16 cellular contexts compared by ENCODE assay signal in the genomic region with DNA sequence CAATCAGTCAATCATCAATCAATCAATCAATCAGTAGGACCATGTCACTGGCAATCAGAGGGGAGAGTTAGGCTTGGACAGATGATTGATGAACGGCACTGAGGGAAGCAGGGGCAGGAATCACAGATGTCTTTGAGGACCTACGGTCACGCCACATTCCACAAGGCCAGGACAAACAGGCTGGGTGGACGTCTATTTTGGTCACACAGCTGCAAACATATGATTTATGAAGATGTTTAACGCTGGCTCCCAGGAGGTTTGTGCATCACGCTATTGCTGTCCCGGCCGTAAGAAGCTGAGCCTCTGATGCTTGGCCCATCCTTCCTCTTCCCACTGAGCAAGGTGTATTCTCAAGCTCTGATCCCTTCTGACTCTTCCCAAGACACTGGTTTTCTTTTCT.
"Had no signal": no experiment of that assay in that cellular context is flagged by ENCODE, and none has a peak within 500 bp of the region (broad histone marks: within the 10 kb centered on the region; RNA-seq: fewer than 3 reads in every experiment).

No MANE protein-coding gene starts in this region.

- DNase-seq: activated CD4-positive, alpha-beta memory T cell treated with anti-CD3 and anti-CD28 coated beads, Interleukin-2, amount 10 ng/mL, durations not matched to agents 7 days and 5 days; activated CD4-positive, CD25-positive, alpha-beta regulatory T cell treated with anti-CD3 and anti-CD28 coated beads, Interleukin-2, amount 50 U/mL, for 72 hours; activated naive CD4-positive, alpha-beta T cell treated with Interleukin-2 at 50 U/mL for 16 hours; activated naive CD8-positive, alpha-beta T cell treated with anti-CD3 and anti-CD28 coated beads, Interleukin-2, amount 50 U/mL, for 24 hours; caudate nucleus; cortex of kidney; effector CD8-positive, alpha-beta T cell; hippocampal formation; kidney glomerular epithelial cell; stimulated activated CD4-positive, alpha-beta T cell treated with anti-CD3 and anti-CD28 coated beads, Interleukin-4, amount 100 ng/mL, for 1 hour; stimulated activated CD8-positive, alpha-beta memory T cell treated with anti-CD3 and anti-CD28 coated beads, Interleukin-4, amount 100 ng/mL, for 48 hours; T-helper 9 cell; transverse colon had no signal

- ATAC-seq: activated naive CD8-positive, alpha-beta T cell treated with anti-CD3 and anti-CD28 coated beads, Interleukin-2, amount 50 U/mL, for 24 hours had no signal

- H3K27me3 Mint-ChIP-seq: activated CD4-positive, alpha-beta memory T cell treated with anti-CD3 and anti-CD28 coated beads, Interleukin-2, amount 10 ng/mL, durations not matched to agents 7 days and 5 days; activated naive CD8-positive, alpha-beta T cell treated with anti-CD3 and anti-CD28 coated beads, Interleukin-2, amount 50 U/mL, for 24 hours had no signal

- H3K27ac ChIP-seq: epithelial cell of prostate, transverse colon had no signal

- H3K9me3 ChIP-seq: transverse colon had no signal

- H3K9me3 Mint-ChIP-seq: activated CD4-positive, alpha-beta memory T cell treated with anti-CD3 and anti-CD28 coated beads, Interleukin-2, amount 10 ng/mL, durations not matched to agents 7 days and 5 days; activated naive CD8-positive, alpha-beta T cell treated with anti-CD3 and anti-CD28 coated beads, Interleukin-2, amount 50 U/mL, for 24 hours; nephron had no signal

- H3K4me3 ChIP-seq: lung, transverse colon had no signal

- H3K27ac Mint-ChIP-seq: activated CD4-positive, alpha-beta memory T cell treated with anti-CD3 and anti-CD28 coated beads, Interleukin-2, amount 10 ng/mL, durations not matched to agents 7 days and 5 days; activated naive CD8-positive, alpha-beta T cell treated with anti-CD3 and anti-CD28 coated beads, Interleukin-2, amount 50 U/mL, for 24 hours; nephron had no signal

- H3K4me3 Mint-ChIP-seq: activated CD4-positive, alpha-beta memory T cell treated with anti-CD3 and anti-CD28 coated beads, Interleukin-2, amount 10 ng/mL, durations not matched to agents 7 days and 5 days; activated naive CD8-positive, alpha-beta T cell treated with anti-CD3 and anti-CD28 coated beads, Interleukin-2, amount 50 U/mL, for 24 hours; nephron had no signal

- H3K4me1 Mint-ChIP-seq: activated CD4-positive, alpha-beta memory T cell treated with anti-CD3 and anti-CD28 coated beads, Interleukin-2, amount 10 ng/mL, durations not matched to agents 7 days and 5 days had no signal

- H3K27me3 ChIP-seq: transverse colon had no signal
